ENCODE assay signal across 18 cellular contexts in genomic region chr5:54180616-54181015, GRCh38.
DNase-seq lines count a peak whose midpoint lies in the region; ATAC-seq and TF ChIP-seq lines count a peak whose summit lies in the region.
"Had no signal": no experiment of that assay in that cellular context is flagged by ENCODE, and none has a peak within 500 bp of the region (broad histone marks: within the 10 kb centered on the region; RNA-seq: fewer than 3 reads in every experiment).

No MANE protein-coding gene starts in this region.

- H3K4me1 Mint-ChIP-seq in HFFc6 (ENCODE audit: low read depth), result peaks cover 14% of the 10 kb centered on the region
- H3K4me1 Mint-ChIP-seq in activated naive CD8-positive, alpha-beta T cell treated with anti-CD3 and anti-CD28 coated beads for 36 hours, result peaks cover 6% of the 10 kb centered on the region
- H3K4me1 Mint-ChIP-seq: activated CD4-positive, alpha-beta T cell treated with anti-CD3 and anti-CD28 coated beads, Interleukin-2, amount 10 ng/mL, durations not matched to agents 24 days and 14 days had no signal

- no peak for TF ChIP-seq CTCF in HFFc6 (IDR thresholded peaks at IDR 0.05)
- TF ChIP-seq CTCF in choroid plexus epithelial cell (conservative IDR thresholded peaks at IDR 0.05; ENCODE audit: low read depth, low read length), result no peak

- peak overlapping the region; percentile 63 for H3K27ac Mint-ChIP-seq in HFFc6
- no peak overlapping the region for H3K27ac Mint-ChIP-seq in activated naive CD8-positive, alpha-beta T cell treated with anti-CD3 and anti-CD28 coated beads for 36 hours
- H3K27ac Mint-ChIP-seq: activated CD4-positive, alpha-beta T cell treated with anti-CD3 and anti-CD28 coated beads, Interleukin-2, amount 10 ng/mL, durations not matched to agents 24 days and 14 days had no signal

- no peaks in the 10 kb centered on the region; the same call in 1 of the 2 replicates for H3K27me3 Mint-ChIP-seq in HFFc6 (ENCODE audit: insufficient read depth)
- no peaks in the 10 kb centered on the region for H3K27me3 Mint-ChIP-seq in activated naive CD8-positive, alpha-beta T cell treated with anti-CD3 and anti-CD28 coated beads for 36 hours
- H3K27me3 Mint-ChIP-seq: activated CD4-positive, alpha-beta T cell treated with anti-CD3 and anti-CD28 coated beads, Interleukin-2, amount 10 ng/mL, durations not matched to agents 24 days and 14 days had no signal

- no peaks in the 10 kb centered on the region for H3K36me3 Mint-ChIP-seq in HFFc6 (ENCODE audit: low read depth)
- H3K36me3 Mint-ChIP-seq in activated naive CD8-positive, alpha-beta T cell treated with anti-CD3 and anti-CD28 coated beads for 36 hours, result peaks cover 11% of the 10 kb centered on the region

- no peaks in the 10 kb centered on the region for H3K9me3 Mint-ChIP-seq in HFFc6
- H3K9me3 Mint-ChIP-seq in activated naive CD8-positive, alpha-beta T cell treated with anti-CD3 and anti-CD28 coated beads for 36 hours, result peaks cover 6% of the 10 kb centered on the region
- H3K9me3 Mint-ChIP-seq: activated CD4-positive, alpha-beta T cell treated with anti-CD3 and anti-CD28 coated beads, Interleukin-2, amount 10 ng/mL, durations not matched to agents 24 days and 14 days had no signal

- H3K4me3 ChIP-seq in choroid plexus epithelial cell (ENCODE audit: low read depth, low read length), result no peak overlapping the region
- H3K4me3 ChIP-seq: coronary artery, lower lobe of right lung, skin epidermis, vagina had no signal

- peak overlapping the region; percentile 44; the same call in 1 of the 2 replicates for H3K4me3 Mint-ChIP-seq in HFFc6
- H3K4me3 Mint-ChIP-seq in activated naive CD8-positive, alpha-beta T cell treated with anti-CD3 and anti-CD28 coated beads for 36 hours, result no peak overlapping the region
- H3K4me3 Mint-ChIP-seq: activated CD4-positive, alpha-beta T cell treated with anti-CD3 and anti-CD28 coated beads, Interleukin-2, amount 10 ng/mL, durations not matched to agents 24 days and 14 days had no signal

- ATAC-seq in HG02678 (IDR thresholded peaks at IDR 0.05; ENCODE audit: unreplicated experiment), result no peak
- ATAC-seq: HepG2, lower lobe of right lung had no signal

- peak; percentile 47 for DNase-seq in HFFc6
- peak; percentile 27 for DNase-seq in choroid plexus epithelial cell (ENCODE audit: low read depth)
- DNase-seq in left kidney (ENCODE audit: low read depth, low spot score), result peak; percentile 75
- DNase-seq in activated naive CD8-positive, alpha-beta T cell treated with anti-CD3 and anti-CD28 coated beads for 36 hours, result no peak
- no peak for DNase-seq in DMS114 treated with DMSO at 0.1 percent for 48 hours (lab: John Stamatoyannopoulos, UW; ENCODE audit: unreplicated experiment)
- no peak for DNase-seq in hippocampal formation (lab: John Stamatoyannopoulos, UW)
- DNase-seq: activated CD4-positive, alpha-beta T cell treated with anti-CD3 and anti-CD28 coated beads, Interleukin-2, amount 10 ng/mL, durations not matched to agents 24 days and 14 days; BE2C; lower lobe of right lung; NCI-H187; NCI-H226; NK-92 treated with Interleukin-12 subunit alpha and Interleukin-12 subunit beta, amount 100 ng/mL, for 24 hours; stimulated activated CD4-positive, alpha-beta T cell treated with anti-CD3 and anti-CD28 coated beads, Interleukin-4, amount 100 ng/mL, for 4 hours had no signal

Comparison
In these comparisons a context has a peak if more than half of its experiments do, and no peak if none do; other contexts are left out.
1. DNase-seq: peak in HFFc6 (single experiment), choroid plexus epithelial cell (single experiment) and left kidney (single experiment); none in activated naive CD8-positive, alpha-beta T cell treated with anti-CD3 and anti-CD28 coated beads for 36 hours (single experiment), DMS114 treated with DMSO at 0.1 percent for 48 hours (single experiment) and hippocampal formation (0 of 2).